ENCODE assay signal across 2 cellular contexts in the genomic region with DNA sequence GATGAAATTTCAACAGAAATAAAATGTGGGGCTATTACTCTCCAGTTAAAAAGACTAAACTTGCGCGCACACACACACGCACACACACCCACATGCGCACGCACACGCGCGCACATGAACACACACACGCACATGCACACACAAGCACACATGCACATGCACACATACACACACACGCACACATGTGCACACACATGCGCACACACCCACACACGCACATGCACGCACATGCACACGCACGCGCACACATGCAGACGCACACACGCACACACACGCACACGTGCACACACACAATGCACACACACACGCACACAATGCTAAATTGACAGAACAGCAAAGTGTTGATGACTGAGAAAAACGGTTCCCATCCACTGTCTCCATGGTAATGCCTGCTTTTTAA.
TF ChIP-seq lines count a peak whose summit lies in the region.

No MANE protein-coding gene starts in this region.

TF ChIP-seq in HEK293, 187 proteins besides CTCF, POLR2A, EP300 and RAD21:
- no peak for TF ChIP-seq ZNF501 (tag by site-specific recombination; IDR thresholded peaks at IDR 0.05)
- TF ChIP-seq, protein P1, sequence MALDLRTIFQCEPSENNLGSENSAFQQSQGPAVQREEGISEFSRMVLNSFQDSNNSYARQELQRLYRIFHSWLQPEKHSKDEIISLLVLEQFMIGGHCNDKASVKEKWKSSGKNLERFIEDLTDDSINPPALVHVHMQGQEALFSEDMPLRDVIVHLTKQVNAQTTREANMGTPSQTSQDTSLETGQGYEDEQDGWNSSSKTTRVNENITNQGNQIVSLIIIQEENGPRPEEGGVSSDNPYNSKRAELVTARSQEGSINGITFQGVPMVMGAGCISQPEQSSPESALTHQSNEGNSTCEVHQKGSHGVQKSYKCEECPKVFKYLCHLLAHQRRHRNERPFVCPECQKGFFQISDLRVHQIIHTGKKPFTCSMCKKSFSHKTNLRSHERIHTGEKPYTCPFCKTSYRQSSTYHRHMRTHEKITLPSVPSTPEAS (tag by site-specific recombination; IDR thresholded peaks at IDR 0.05): peak; percentile 59; the same call in 1 of the 2 replicates

TF ChIP-seq in H1, 55 proteins besides CTCF, POLR2A, EP300 and RAD21:
- TF ChIP-seq CHD1 (IDR thresholded peaks at IDR 0.05; ENCODE audit: low read depth, low read length): no peak
